Comparison of ENCODE assay signal across 1 cellular context in the genomic region with DNA sequence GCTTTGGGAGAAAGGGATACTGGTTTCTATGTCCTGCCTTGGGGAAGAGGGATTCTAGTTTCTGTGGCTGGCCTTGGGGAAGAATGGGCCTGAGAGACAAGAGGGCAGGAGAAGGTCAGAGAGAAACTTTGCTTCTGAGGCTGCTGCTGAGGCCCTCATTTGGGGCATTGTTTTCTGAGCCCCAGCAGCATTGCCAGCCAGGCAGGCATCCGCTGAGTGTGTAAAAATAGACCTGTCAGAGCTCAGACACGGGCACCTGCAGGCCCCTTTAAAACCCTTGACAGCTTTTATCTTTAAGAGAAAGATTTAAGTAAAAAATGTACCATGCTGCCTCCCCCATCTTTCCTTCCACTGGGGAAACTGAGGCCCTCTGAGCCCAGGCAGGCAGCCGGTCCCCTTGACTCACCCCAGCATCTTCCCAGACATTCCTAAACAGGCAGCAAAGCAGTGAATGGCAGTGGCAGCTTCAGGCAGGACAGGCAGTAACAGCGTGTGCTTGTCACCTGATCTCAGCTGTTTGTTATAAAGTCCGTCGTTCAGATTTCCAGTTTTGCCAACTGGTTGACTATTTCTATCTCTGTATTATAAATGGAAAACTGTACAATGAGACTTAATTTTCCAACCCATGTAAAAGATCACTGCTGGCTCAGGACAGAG.
TF ChIP-seq lines count a peak whose summit lies in the region.

No MANE protein-coding gene starts in this region.

TF ChIP-seq in GM23338, 12 proteins besides CTCF, POLR2A, EP300 and RAD21:
- TF ChIP-seq, protein P1, sequence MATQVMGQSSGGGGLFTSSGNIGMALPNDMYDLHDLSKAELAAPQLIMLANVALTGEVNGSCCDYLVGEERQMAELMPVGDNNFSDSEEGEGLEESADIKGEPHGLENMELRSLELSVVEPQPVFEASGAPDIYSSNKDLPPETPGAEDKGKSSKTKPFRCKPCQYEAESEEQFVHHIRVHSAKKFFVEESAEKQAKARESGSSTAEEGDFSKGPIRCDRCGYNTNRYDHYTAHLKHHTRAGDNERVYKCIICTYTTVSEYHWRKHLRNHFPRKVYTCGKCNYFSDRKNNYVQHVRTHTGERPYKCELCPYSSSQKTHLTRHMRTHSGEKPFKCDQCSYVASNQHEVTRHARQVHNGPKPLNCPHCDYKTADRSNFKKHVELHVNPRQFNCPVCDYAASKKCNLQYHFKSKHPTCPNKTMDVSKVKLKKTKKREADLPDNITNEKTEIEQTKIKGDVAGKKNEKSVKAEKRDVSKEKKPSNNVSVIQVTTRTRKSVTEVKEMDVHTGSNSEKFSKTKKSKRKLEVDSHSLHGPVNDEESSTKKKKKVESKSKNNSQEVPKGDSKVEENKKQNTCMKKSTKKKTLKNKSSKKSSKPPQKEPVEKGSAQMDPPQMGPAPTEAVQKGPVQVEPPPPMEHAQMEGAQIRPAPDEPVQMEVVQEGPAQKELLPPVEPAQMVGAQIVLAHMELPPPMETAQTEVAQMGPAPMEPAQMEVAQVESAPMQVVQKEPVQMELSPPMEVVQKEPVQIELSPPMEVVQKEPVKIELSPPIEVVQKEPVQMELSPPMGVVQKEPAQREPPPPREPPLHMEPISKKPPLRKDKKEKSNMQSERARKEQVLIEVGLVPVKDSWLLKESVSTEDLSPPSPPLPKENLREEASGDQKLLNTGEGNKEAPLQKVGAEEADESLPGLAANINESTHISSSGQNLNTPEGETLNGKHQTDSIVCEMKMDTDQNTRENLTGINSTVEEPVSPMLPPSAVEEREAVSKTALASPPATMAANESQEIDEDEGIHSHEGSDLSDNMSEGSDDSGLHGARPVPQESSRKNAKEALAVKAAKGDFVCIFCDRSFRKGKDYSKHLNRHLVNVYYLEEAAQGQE (IDR thresholded peaks at IDR 0.05; ENCODE audit: unreplicated experiment), result no peak
- TF ChIP-seq POLR2AphosphoS5 (IDR thresholded peaks at IDR 0.05; ENCODE audit: low read depth), result no peak
- TF ChIP-seq, protein P2, sequence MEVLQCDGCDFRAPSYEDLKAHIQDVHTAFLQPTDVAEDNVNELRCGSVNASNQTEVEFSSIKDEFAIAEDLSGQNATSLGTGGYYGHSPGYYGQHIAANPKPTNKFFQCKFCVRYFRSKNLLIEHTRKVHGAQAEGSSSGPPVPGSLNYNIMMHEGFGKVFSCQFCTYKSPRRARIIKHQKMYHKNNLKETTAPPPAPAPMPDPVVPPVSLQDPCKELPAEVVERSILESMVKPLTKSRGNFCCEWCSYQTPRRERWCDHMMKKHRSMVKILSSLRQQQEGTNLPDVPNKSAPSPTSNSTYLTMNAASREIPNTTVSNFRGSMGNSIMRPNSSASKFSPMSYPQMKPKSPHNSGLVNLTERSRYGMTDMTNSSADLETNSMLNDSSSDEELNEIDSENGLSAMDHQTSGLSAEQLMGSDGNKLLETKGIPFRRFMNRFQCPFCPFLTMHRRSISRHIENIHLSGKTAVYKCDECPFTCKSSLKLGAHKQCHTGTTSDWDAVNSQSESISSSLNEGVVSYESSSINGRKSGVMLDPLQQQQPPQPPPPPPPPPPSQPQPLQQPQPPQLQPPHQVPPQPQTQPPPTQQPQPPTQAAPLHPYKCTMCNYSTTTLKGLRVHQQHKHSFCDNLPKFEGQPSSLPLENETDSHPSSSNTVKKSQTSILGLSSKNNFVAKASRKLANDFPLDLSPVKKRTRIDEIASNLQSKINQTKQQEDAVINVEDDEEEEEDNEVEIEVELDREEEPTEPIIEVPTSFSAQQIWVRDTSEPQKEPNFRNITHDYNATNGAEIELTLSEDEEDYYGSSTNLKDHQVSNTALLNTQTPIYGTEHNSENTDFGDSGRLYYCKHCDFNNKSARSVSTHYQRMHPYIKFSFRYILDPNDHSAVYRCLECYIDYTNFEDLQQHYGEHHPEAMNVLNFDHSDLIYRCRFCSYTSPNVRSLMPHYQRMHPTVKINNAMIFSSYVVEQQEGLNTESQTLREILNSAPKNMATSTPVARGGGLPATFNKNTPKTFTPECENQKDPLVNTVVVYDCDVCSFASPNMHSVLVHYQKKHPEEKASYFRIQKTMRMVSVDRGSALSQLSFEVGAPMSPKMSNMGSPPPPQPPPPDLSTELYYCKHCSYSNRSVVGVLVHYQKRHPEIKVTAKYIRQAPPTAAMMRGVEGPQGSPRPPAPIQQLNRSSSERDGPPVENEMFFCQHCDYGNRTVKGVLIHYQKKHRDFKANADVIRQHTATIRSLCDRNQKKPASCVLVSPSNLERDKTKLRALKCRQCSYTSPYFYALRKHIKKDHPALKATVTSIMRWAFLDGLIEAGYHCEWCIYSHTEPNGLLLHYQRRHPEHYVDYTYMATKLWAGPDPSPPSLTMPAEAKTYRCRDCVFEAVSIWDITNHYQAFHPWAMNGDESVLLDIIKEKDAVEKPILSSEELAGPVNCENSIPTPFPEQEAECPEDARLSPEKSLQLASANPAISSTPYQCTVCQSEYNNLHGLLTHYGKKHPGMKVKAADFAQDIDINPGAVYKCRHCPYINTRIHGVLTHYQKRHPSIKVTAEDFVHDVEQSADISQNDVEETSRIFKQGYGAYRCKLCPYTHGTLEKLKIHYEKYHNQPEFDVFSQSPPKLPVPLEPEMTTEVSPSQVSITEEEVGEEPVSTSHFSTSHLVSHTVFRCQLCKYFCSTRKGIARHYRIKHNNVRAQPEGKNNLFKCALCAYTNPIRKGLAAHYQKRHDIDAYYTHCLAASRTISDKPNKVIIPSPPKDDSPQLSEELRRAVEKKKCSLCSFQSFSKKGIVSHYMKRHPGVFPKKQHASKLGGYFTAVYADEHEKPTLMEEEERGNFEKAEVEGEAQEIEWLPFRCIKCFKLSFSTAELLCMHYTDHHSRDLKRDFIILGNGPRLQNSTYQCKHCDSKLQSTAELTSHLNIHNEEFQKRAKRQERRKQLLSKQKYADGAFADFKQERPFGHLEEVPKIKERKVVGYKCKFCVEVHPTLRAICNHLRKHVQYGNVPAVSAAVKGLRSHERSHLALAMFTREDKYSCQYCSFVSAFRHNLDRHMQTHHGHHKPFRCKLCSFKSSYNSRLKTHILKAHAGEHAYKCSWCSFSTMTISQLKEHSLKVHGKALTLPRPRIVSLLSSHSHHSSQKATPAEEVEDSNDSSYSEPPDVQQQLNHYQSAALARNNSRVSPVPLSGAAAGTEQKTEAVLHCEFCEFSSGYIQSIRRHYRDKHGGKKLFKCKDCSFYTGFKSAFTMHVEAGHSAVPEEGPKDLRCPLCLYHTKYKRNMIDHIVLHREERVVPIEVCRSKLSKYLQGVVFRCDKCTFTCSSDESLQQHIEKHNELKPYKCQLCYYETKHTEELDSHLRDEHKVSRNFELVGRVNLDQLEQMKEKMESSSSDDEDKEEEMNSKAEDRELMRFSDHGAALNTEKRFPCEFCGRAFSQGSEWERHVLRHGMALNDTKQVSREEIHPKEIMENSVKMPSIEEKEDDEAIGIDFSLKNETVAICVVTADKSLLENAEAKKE (CRISPR knock-in tag; IDR thresholded peaks at IDR 0.05), result no peak
- no peak for TF ChIP-seq ZNF114 (CRISPR knock-in tag; IDR thresholded peaks at IDR 0.05)
- no peak for TF ChIP-seq EZH2phosphoT487 (IDR thresholded peaks at IDR 0.05; ENCODE audit: unreplicated experiment)
- no peak for TF ChIP-seq STAT1 (IDR thresholded peaks at IDR 0.05; ENCODE audit: unreplicated experiment)
- no peak for TF ChIP-seq NANOG (IDR thresholded peaks at IDR 0.05; ENCODE audit: borderline replicate concordance)
- no peak for TF ChIP-seq EZH2 (IDR thresholded peaks at IDR 0.05; ENCODE audit: low read depth, unreplicated experiment)
- no peak for TF ChIP-seq ZNF331 (CRISPR knock-in tag; IDR thresholded peaks at IDR 0.05; ENCODE audit: low read depth)
- no peak for TF ChIP-seq JUNB (IDR thresholded peaks at IDR 0.05; ENCODE audit: unreplicated experiment)
- TF ChIP-seq CREB1 (CRISPR knock-in tag; IDR thresholded peaks at IDR 0.05; ENCODE audit: low read depth), result no peak
- TF ChIP-seq, protein P3, sequence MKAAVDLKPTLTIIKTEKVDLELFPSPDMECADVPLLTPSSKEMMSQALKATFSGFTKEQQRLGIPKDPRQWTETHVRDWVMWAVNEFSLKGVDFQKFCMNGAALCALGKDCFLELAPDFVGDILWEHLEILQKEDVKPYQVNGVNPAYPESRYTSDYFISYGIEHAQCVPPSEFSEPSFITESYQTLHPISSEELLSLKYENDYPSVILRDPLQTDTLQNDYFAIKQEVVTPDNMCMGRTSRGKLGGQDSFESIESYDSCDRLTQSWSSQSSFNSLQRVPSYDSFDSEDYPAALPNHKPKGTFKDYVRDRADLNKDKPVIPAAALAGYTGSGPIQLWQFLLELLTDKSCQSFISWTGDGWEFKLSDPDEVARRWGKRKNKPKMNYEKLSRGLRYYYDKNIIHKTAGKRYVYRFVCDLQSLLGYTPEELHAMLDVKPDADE (IDR thresholded peaks at IDR 0.05), result no peak
